9 cellular contexts compared by ENCODE assay signal in the genomic region with DNA sequence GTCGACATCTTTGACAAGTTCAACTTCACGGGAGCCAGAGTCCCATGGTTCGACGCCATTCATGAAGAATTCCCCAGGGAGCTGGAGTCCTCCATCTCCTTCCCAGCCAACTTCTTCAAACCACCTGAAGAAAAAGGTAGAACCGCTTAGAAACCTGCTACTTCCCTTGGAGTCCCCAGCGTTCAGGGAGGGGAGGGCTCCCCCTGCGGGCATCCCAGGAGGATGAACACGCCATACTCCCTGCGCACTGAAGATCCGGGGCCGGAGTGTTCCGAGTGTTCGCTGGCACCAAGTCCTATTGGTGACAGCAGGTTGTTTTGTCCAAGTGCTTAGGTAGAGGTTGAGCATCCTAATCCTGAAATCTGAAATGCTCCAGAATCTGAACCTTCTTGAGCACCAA. TPM values are rescaled to one million over a fixed set of nuclear protein-coding genes. Genes with fewer than 3 reads are reported as not detected.
A peak's percentile ranks its signal among the peaks of the same experiment; 100 is the strongest.
DNase-seq lines count a peak whose midpoint lies in the region; ATAC-seq, FAIRE-seq and TF ChIP-seq lines count a peak whose summit lies in the region.
"Had no signal": no experiment of that assay in that cellular context is flagged by ENCODE, and none has a peak within 500 bp of the region (broad histone marks: within the 10 kb centered on the region; RNA-seq: fewer than 3 reads in every experiment).

No MANE protein-coding gene starts in this region.

- DNase-seq in A549 (ENCODE audit: low read depth in 1 of 2, low spot score in 1 of 2) (peak in 1 of 2 experiments; percentile 24), ELF-1 (ENCODE audit: low read depth, low spot score) (peak; percentile 69), SK-MEL-5 (ENCODE audit: low read depth, low spot score) (peak; percentile 57), iPS-NIHi7 (ENCODE audit: extremely low spot score) (peak; percentile 89), amygdala (lab: John Stamatoyannopoulos, UW) (no peak), CD1c-positive myeloid dendritic cell (ENCODE audit: extremely low spot score) (no peak), sigmoid colon (no peak)
- DNase-seq: KG1 had no signal

- no peaks in the 10 kb centered on the region for H3K36me3 ChIP-seq in sigmoid colon

- in situ Hi-C loops in SK-MEL-5 (cut with HindIII; ENCODE audit: low pct_unique_long_range_greater_than_20kb, low sequenced_read_pairs): no loop called here

- TF ChIP-seq EP300 in A549 (IDR thresholded peaks at IDR 0.05): no peak
- TF ChIP-seq EP300 in sigmoid colon (IDR thresholded peaks at IDR 0.05): no peak

- no peak for FAIRE-seq in A549 (lab: Jason Lieb, UNC)

- H3K9me3 ChIP-seq in A549 (no peaks in the 10 kb centered on the region), sigmoid colon (no peaks in the 10 kb centered on the region)

- TF ChIP-seq POLR2A in A549 (IDR thresholded peaks at IDR 0.05; ENCODE audit: low read length) (no peak), sigmoid colon (IDR thresholded peaks at IDR 0.05) (no peak)

- POLR2A ChIA-PET in A549 (lab: Yijun Ruan, JAX): no interaction called here

- H3K27ac ChIP-seq in A549 (no peak overlapping the region), sigmoid colon (no peak overlapping the region)

- peaks cover 0 to 7% (median 0%) of the 10 kb centered on the region in 3 donors for H3K27me3 ChIP-seq in sigmoid colon

- CTCF ChIA-PET in A549 (lab: Yijun Ruan, JAX): no interaction called here

- 83% methylated on average over 13 of the region's 13 CpGs for WGBS in A549 (ENCODE audit: missing lambda C conversion rate)
- WGBS in sigmoid colon, 2 donors: 29 to 40% methylated on average over 13 of the region's 13 CpGs

- no peaks in the 10 kb centered on the region for H3K4me1 ChIP-seq in A549
- H3K4me1 ChIP-seq in sigmoid colon: no peaks in the 10 kb centered on the region

- H3K4me2 ChIP-seq in A549: no peak overlapping the region

- ATAC-seq in A549 (peak in 1 of 2 experiments; percentile 61; a peak in 4 of 6 replicates), HG02588 (IDR thresholded peaks at IDR 0.05; ENCODE audit: unreplicated experiment) (no peak)

- TF ChIP-seq CTCF in A549 (IDR thresholded peaks at IDR 0.05) (peak; percentile 12; the same call in 1 of the 3 replicates), sigmoid colon (IDR thresholded peaks at IDR 0.05) (no peak)

- no peak overlapping the region for H3K4me3 ChIP-seq in A549
- no peak overlapping the region for H3K4me3 ChIP-seq in sigmoid colon

- peak in 1 of 2 experiments; percentile 22; a peak in 1 of 5 replicates for TF ChIP-seq RAD21 in A549 (conservative IDR thresholded peaks at IDR 0.05 in 1 of 2, IDR thresholded peaks at IDR 0.05 in 1 of 2)

- intact Hi-C loops in sigmoid colon (cut with DNase I): no loop called here

TF ChIP-seq in A549, 52 proteins besides CTCF, POLR2A, EP300 and RAD21:
- no peak for TF ChIP-seq SMC3 (IDR thresholded peaks at IDR 0.05)
- no peak for TF ChIP-seq CBX8 (IDR thresholded peaks at IDR 0.05)
- TF ChIP-seq ZC3H11A (IDR thresholded peaks at IDR 0.05): no peak
- no peak for TF ChIP-seq HDAC2 (IDR thresholded peaks at IDR 0.05)
- no peak for TF ChIP-seq CEBPB (IDR thresholded peaks at IDR 0.05)
- no peak for TF ChIP-seq HOXA7 (CRISPR knock-in tag; IDR thresholded peaks at IDR 0.05)
- no peak for TF ChIP-seq CBX2 (IDR thresholded peaks at IDR 0.05; ENCODE audit: borderline replicate concordance, low read depth)
- TF ChIP-seq HEYL (CRISPR knock-in tag; IDR thresholded peaks at IDR 0.05): no peak
- TF ChIP-seq RARB (CRISPR knock-in tag; IDR thresholded peaks at IDR 0.05): no peak
- no peak for TF ChIP-seq EHMT2 (IDR thresholded peaks at IDR 0.05; ENCODE audit: low read depth)
- TF ChIP-seq SREBF2 (IDR thresholded peaks at IDR 0.05): no peak
- TF ChIP-seq, protein P1, sequence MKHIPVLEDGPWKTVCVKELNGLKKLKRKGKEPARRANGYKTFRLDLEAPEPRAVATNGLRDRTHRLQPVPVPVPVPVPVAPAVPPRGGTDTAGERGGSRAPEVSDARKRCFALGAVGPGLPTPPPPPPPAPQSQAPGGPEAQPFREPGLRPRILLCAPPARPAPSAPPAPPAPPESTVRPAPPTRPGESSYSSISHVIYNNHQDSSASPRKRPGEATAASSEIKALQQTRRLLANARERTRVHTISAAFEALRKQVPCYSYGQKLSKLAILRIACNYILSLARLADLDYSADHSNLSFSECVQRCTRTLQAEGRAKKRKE (CRISPR knock-in tag; IDR thresholded peaks at IDR 0.05; ENCODE audit: low read depth): no peak
- TF ChIP-seq ZNF302 (CRISPR knock-in tag; IDR thresholded peaks at IDR 0.05): no peak
- TF ChIP-seq, protein P2, sequence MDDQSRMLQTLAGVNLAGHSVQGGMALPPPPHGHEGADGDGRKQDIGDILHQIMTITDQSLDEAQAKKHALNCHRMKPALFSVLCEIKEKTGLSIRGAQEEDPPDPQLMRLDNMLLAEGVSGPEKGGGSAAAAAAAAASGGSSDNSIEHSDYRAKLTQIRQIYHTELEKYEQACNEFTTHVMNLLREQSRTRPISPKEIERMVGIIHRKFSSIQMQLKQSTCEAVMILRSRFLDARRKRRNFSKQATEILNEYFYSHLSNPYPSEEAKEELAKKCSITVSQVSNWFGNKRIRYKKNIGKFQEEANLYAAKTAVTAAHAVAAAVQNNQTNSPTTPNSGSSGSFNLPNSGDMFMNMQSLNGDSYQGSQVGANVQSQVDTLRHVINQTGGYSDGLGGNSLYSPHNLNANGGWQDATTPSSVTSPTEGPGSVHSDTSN (IDR thresholded peaks at IDR 0.05): no peak
- TF ChIP-seq FOSB (CRISPR knock-in tag; IDR thresholded peaks at IDR 0.05): no peak
TF ChIP-seq in A549: peak in this region for 0.

RNA-seq across cellular contexts. Expression of a gene that starts 51.7 kb away (rescaled TPM):
- 0.46 and 0.58 TPM in 2 replicates for polyA plus RNA-seq in A549 (2011; rRNA removed)
- polyA plus RNA-seq in A549 (2012; cell fraction: cytosol; rRNA removed): 0.32 and 0.46 TPM in 2 replicates
- polyA plus RNA-seq in A549 (2012; cell fraction: nucleus; rRNA removed): 6.8 and 7.1 TPM in 2 replicates
- polyA plus RNA-seq in A549 (2017; fragmentation: RNase III; extraction: RNeasy Plus Mini Kit Qiagen cat#74134 plus additional on column Dnase treatment): 1.5 to 2.4 TPM (median 2.3 TPM) in 3 replicates
- polyA minus RNA-seq in A549 (2011; rRNA and poly(A)+ RNA removed): 0.78 and 1.4 TPM in 2 replicates
- 0.45 and 0.55 TPM in 2 replicates for total RNA-seq in SK-MEL-5 (2014; rRNA removed; shearing (Covaris generic))
- polyA plus RNA-seq in SK-MEL-5 (2015; cell fraction: cytosol; rRNA removed): 0.40 and 0.90 TPM in 2 replicates
- 4.3 and 12.1 TPM in 2 replicates for polyA plus RNA-seq in SK-MEL-5 (2015; cell fraction: nucleus; rRNA removed)
- total RNA-seq in sigmoid colon: 1 to 10 TPM; 2.5 to 4.8 (median 3.6) TPM
- polyA plus RNA-seq in sigmoid colon: 1 to 10 TPM in 1 of 3 donors, not detected in 2; 2.9 TPM

Comparison
In these comparisons a context has a peak if more than half of its experiments do, and no peak if none do; other contexts are left out.
1. DNase-seq: peak in ELF-1 (single experiment), SK-MEL-5 (single experiment) and iPS-NIHi7 (single experiment); none in amygdala (0 of 56), CD1c-positive myeloid dendritic cell (single experiment) and sigmoid colon (single experiment).